11 cellular contexts compared by ENCODE assay signal in genomic region chr5:139688712-139689413, GRCh38. TPM values are rescaled to one million over a fixed set of nuclear protein-coding genes. Genes with fewer than 3 reads are reported as not detected.
DNase-seq lines count a peak whose midpoint lies in the region; ATAC-seq, FAIRE-seq and TF ChIP-seq lines count a peak whose summit lies in the region.
"Had no signal": no experiment of that assay in that cellular context is flagged by ENCODE, and none has a peak within 500 bp of the region (broad histone marks: within the 10 kb centered on the region; RNA-seq: fewer than 3 reads in every experiment).

No MANE protein-coding gene starts in this region.

- no peaks in the 10 kb centered on the region for H4K20me1 ChIP-seq in GM23248 (ENCODE audit: insufficient read depth)

- TF ChIP-seq CTCF in fibroblast of villous mesenchyme (IDR thresholded peaks at IDR 0.05; ENCODE audit: insufficient read depth, low read depth, low read length) = no peak
- TF ChIP-seq CTCF in D721Med (IDR thresholded peaks at IDR 0.05; ENCODE audit: insufficient read depth, missing control alignments) = no peak
- no peak for TF ChIP-seq CTCF in breast epithelium (IDR thresholded peaks at IDR 0.05)

- H3K4me1 ChIP-seq in GM23248 (ENCODE audit: insufficient read depth) (peaks cover 29% of the 10 kb centered on the region), breast epithelium (peaks cover 7 to 8% of the 10 kb centered on the region in 2 donors)

- H3K4me2 ChIP-seq in GM23248 (ENCODE audit: unreplicated experiment) = no peak overlapping the region

- peaks cover 39% of the 10 kb centered on the region for H3K79me2 ChIP-seq in GM23248 (ENCODE audit: insufficient read depth)

- FAIRE-seq in GM12891 (lab: Jason Lieb, UNC) (no peak), D721Med (lab: Jason Lieb, UNC) (no peak)
- FAIRE-seq: endometrium had no signal

- H3K36me3 ChIP-seq in GM23248 (ENCODE audit: low read depth) (peaks cover 16% of the 10 kb centered on the region; the same call in 1 of the 2 replicates), breast epithelium (no peaks in the 10 kb centered on the region)

- H3K9me3 ChIP-seq in GM23248 (ENCODE audit: low read depth) (no peaks in the 10 kb centered on the region), breast epithelium (no peaks in the 10 kb centered on the region)
- H3K9me3 ChIP-seq: heart left ventricle had no signal

- H3K9me2 ChIP-seq in GM23248 (ENCODE audit: insufficient read depth) = no peaks in the 10 kb centered on the region

- ATAC-seq in stimulated activated memory B cell treated with anti-CD40 and anti-IgM and Interleukin-4, amounts not matched to agents 10 μg/mL and 1 μg/mL and 100 μg/mL, for 72 hours = no peak

- H3K4me3 Mint-ChIP-seq in stimulated activated memory B cell treated with anti-CD40 and anti-IgM and Interleukin-4, amounts not matched to agents 10 μg/mL and 1 μg/mL and 100 μg/mL, for 72 hours = peak overlapping the region; percentile 12

- in situ Hi-C loops in GM23248 (cut with MboI) = no loop called here

- peaks cover 64% of the 10 kb centered on the region for H3K4me1 Mint-ChIP-seq in stimulated activated memory B cell treated with anti-CD40 and anti-IgM and Interleukin-4, amounts not matched to agents 10 μg/mL and 1 μg/mL and 100 μg/mL, for 72 hours

- H2AFZ ChIP-seq in GM23248 = no peak overlapping the region

- H3K27ac Mint-ChIP-seq in stimulated activated memory B cell treated with anti-CD40 and anti-IgM and Interleukin-4, amounts not matched to agents 10 μg/mL and 1 μg/mL and 100 μg/mL, for 72 hours = peak overlapping the region; percentile 55

- 0 out of 2 replicates have a peak overlapping the region, but pooled peaks have one; percentile 70 for H3K9ac ChIP-seq in GM23248

- no peak overlapping the region for H3K27ac ChIP-seq in GM23248
- H3K27ac ChIP-seq in breast epithelium = peak overlapping the region in 1 of 2 donors; percentile 28
- H3K27ac ChIP-seq: VCaP had no signal

- TF ChIP-seq POLR2A in GM12891 (IDR thresholded peaks at IDR 0.05; ENCODE audit: low read depth, low read length) (no peak), breast epithelium (IDR thresholded peaks at IDR 0.05) (no peak)

- no peaks in the 10 kb centered on the region for H3K9me3 Mint-ChIP-seq in stimulated activated memory B cell treated with anti-CD40 and anti-IgM and Interleukin-4, amounts not matched to agents 10 μg/mL and 1 μg/mL and 100 μg/mL, for 72 hours

- WGBS in GM23248 (ENCODE audit: low coverage in 1 of 2, low lambda C conversion rate in 2 of 2, missing lambda C conversion rate in 2 of 2), 2 experiments = 78% methylated on average over 7 to 8 of the region's 8 CpGs

- H3K27me3 Mint-ChIP-seq in stimulated activated memory B cell treated with anti-CD40 and anti-IgM and Interleukin-4, amounts not matched to agents 10 μg/mL and 1 μg/mL and 100 μg/mL, for 72 hours = no peaks in the 10 kb centered on the region

- peaks cover 16% of the 10 kb centered on the region; the same call in 1 of the 2 replicates for H3F3A ChIP-seq in GM23248 (ENCODE audit: insufficient read depth)

- peaks cover 20% of the 10 kb centered on the region for H3K36me3 Mint-ChIP-seq in stimulated activated memory B cell treated with anti-CD40 and anti-IgM and Interleukin-4, amounts not matched to agents 10 μg/mL and 1 μg/mL and 100 μg/mL, for 72 hours

- H3K4me3 ChIP-seq in GM23248 (no peak overlapping the region), fibroblast of villous mesenchyme (ENCODE audit: low read depth, low read length) (no peak overlapping the region), breast epithelium (no peak overlapping the region)

- no peak for DNase-seq in GM23248
- peak; percentile 58 for DNase-seq in RPMI8226
- DNase-seq in fibroblast of villous mesenchyme (ENCODE audit: low read depth) = peak; percentile 11
- no peak for DNase-seq in GM12891 (ENCODE audit: insufficient read length, low spot score)
- no peak for DNase-seq in stimulated activated CD4-positive, alpha-beta T cell treated with anti-CD3 and anti-CD28 coated beads, Interleukin-2, amount 100 ng/mL, for 24 hours
- no peak for DNase-seq in D721Med (ENCODE audit: insufficient read length, low spot score)
- DNase-seq in breast epithelium (ENCODE audit: low spot score in 2 of 2) = no peak
- DNase-seq: heart left ventricle had no signal

- intact Hi-C loops in breast epithelium (cut with DNase I; ENCODE audit: low total_unique reads) = no loop called here

- H3K27me3 ChIP-seq in GM23248 (replicated peaks; ENCODE audit: insufficient read depth) (no peaks in the 10 kb centered on the region), breast epithelium (no peaks in the 10 kb centered on the region)
- H3K27me3 ChIP-seq: heart left ventricle had no signal

TF ChIP-seq in GM12891, 5 proteins besides CTCF, POLR2A, EP300 and RAD21:
- TF ChIP-seq POU2F2 (IDR thresholded peaks at IDR 0.05; ENCODE audit: low read depth, low read length) = no peak
- TF ChIP-seq POLR2AphosphoS5 (IDR thresholded peaks at IDR 0.05; ENCODE audit: low read depth, low read length) = no peak
- no peak for TF ChIP-seq SPI1 (IDR thresholded peaks at IDR 0.05; ENCODE audit: low read depth, low read length)
- no peak for TF ChIP-seq TAF1 (IDR thresholded peaks at IDR 0.05; ENCODE audit: low read depth, low read length)
- no peak for TF ChIP-seq PAX5 (IDR thresholded peaks at IDR 0.05; ENCODE audit: insufficient read depth, low read length, severe bottlenecking)

RNA-seq across cellular contexts. Expression of gene CXXC5, which starts 40.7 kb away (rescaled TPM):
- total RNA-seq in GM23248 (2014; rRNA removed; shearing (Covaris generic)) = 163 and 168 TPM in 2 replicates
- 81.4 and 83.7 TPM in 2 replicates for polyA plus RNA-seq in GM23248 (2016; fragmentation: Nextera tagmentation; extraction: Ambion mirVana)
- total RNA-seq in fibroblast of villous mesenchyme (75.4 and 79.5 TPM in 2 replicates), breast epithelium (10 to 100 TPM; 33.9 to 66.9 (median 38.3) TPM)
- 29.4 TPM for polyA plus RNA-seq in GM12891 (2012; ENCODE audit: low read depth, missing spikeins)

Comparison
In these comparisons a context has a peak if more than half of its experiments do, and no peak if none do; other contexts are left out.
1. DNase-seq: peak in RPMI8226 (single experiment) and fibroblast of villous mesenchyme (single experiment); none in GM23248 (single experiment), GM12891 (single experiment), stimulated activated CD4-positive, alpha-beta T cell treated with anti-CD3 and anti-CD28 coated beads, Interleukin-2, amount 100 ng/mL, for 24 hours (0 of 2), D721Med (single experiment) and breast epithelium (0 of 2).